Comparison of ENCODE assay signal across 23 cellular contexts in genomic region chr2:86577817-86578456, GRCh38.
"Had no signal": no experiment of that assay in that cellular context is flagged by ENCODE, and none has a peak within 500 bp of the region (broad histone marks: within the 10 kb centered on the region; RNA-seq: fewer than 3 reads in every experiment).

No MANE protein-coding gene starts in this region.

- H3K4me3 ChIP-seq: colonic mucosa, hepatocyte, left ventricle myocardium inferior, lower lobe of right lung, neural progenitor cell, psoas muscle, right lobe of liver, tibial nerve had no signal

- ATAC-seq: foreskin keratinocyte; left cardiac atrium; lower lobe of right lung; natural killer cell treated with Interleukin-12 subunit alpha and Interleukin-12 subunit beta and Interleukin-15 and Interleukin-18, amount 100 ng/mL, for 72 hours; psoas muscle; right lobe of liver; stimulated activated memory B cell treated with anti-CD40 and anti-IgM and Interleukin-4, amounts not matched to agents 10 μg/mL and 1 μg/mL and 100 μg/mL, for 72 hours had no signal

- H3K9ac ChIP-seq: neural progenitor cell, parathyroid adenoma had no signal

- H3K27me3 ChIP-seq: colonic mucosa, foreskin keratinocyte, hepatocyte, neural progenitor cell, right lobe of liver, tibial nerve had no signal

- DNase-seq: colonic mucosa; effector CD4-positive, alpha-beta T cell; endodermal cell; erythroblast; foreskin keratinocyte; head of caudate nucleus; kidney; left cardiac atrium; left ventricle myocardium inferior; lower lobe of right lung; midbrain; occipital lobe; psoas muscle; retina; right lobe of liver; stimulated activated CD4-positive, alpha-beta T cell treated with anti-CD3 and anti-CD28 coated beads, Interleukin-4, amount 100 ng/mL, for 1 hour had no signal

- FAIRE-seq: endothelial cell of umbilical vein, kidney had no signal

- H3K36me3 ChIP-seq: colonic mucosa, left ventricle myocardium inferior, lower lobe of right lung, neural progenitor cell, right lobe of liver, tibial nerve had no signal

- H3K4me1 ChIP-seq: colonic mucosa, foreskin keratinocyte, left ventricle myocardium inferior, lower lobe of right lung, neural progenitor cell, parathyroid adenoma, psoas muscle, right lobe of liver, tibial nerve had no signal

- H2AFZ ChIP-seq: hepatocyte, neural progenitor cell, parathyroid adenoma had no signal

- H3K9me3 ChIP-seq: colonic mucosa, lower lobe of right lung, psoas muscle, right lobe of liver, tibial nerve had no signal

- H3K79me2 ChIP-seq: hepatocyte, parathyroid adenoma had no signal

- H3K27ac ChIP-seq: colonic mucosa, foreskin keratinocyte, hepatocyte, left ventricle myocardium inferior, lower lobe of right lung, neural progenitor cell, parathyroid adenoma, psoas muscle, right lobe of liver, tibial nerve had no signal

- H3K4me2 ChIP-seq: hepatocyte, neural progenitor cell had no signal
